10 cellular contexts compared by ENCODE assay signal in genomic region chr2:152046940-152047339, GRCh38. TPM values are rescaled to one million over a fixed set of nuclear protein-coding genes. Genes with fewer than 3 reads are reported as not detected.
A peak's percentile ranks its signal among the peaks of the same experiment; 100 is the strongest.
DNase-seq lines count a peak whose midpoint lies in the region; ATAC-seq and TF ChIP-seq lines count a peak whose summit lies in the region.
"Had no signal": no experiment of that assay in that cellular context is flagged by ENCODE, and none has a peak within 500 bp of the region (broad histone marks: within the 10 kb centered on the region; RNA-seq: fewer than 3 reads in every experiment).

No MANE protein-coding gene starts in this region.

- POLR2A ChIA-PET in PC-9 (lab: Charles Lee; ENCODE audit: unreplicated experiment), result interaction anchor here (0.6 kb wide), 1 partner anchor 80 kb away, joined by 4 read pairs; no protein-coding TSS in a partner anchor

- H3K9me3 ChIP-seq in PC-9 (ENCODE audit: insufficient read depth, low read depth), result no peaks in the 10 kb centered on the region
- H3K9me3 ChIP-seq: ascending aorta, SJSA1 had no signal

- no peak overlapping the region for H3K27ac ChIP-seq in PC-9
- H3K27ac ChIP-seq: ascending aorta, SJSA1 had no signal

- no peaks in the 10 kb centered on the region for H3K27me3 ChIP-seq in PC-9 (ENCODE audit: insufficient read depth, low read depth)
- H3K27me3 ChIP-seq: ascending aorta had no signal

- H3K9me2 ChIP-seq in PC-9 (ENCODE audit: insufficient read depth), result no peaks in the 10 kb centered on the region

- H3K79me2 ChIP-seq in PC-9 (ENCODE audit: low read depth), result no peaks in the 10 kb centered on the region

- no peaks in the 10 kb centered on the region for H3F3A ChIP-seq in PC-9 (ENCODE audit: insufficient read depth, low read depth)

- H3K36me3 ChIP-seq in PC-9 (ENCODE audit: low read depth), result no peaks in the 10 kb centered on the region
- H3K36me3 ChIP-seq: ascending aorta, SJSA1 had no signal

- CTCF ChIA-PET in PC-9 (lab: Charles Lee), result no interaction called here

- DNase-seq in inferior parietal cortex (ENCODE audit: extremely low spot score) (peak; percentile 1), iPS-NIHi11 (ENCODE audit: low spot score) (no peak), SKM-1 treated with dmso at 0.1 percent for 144 hours (lab: John Stamatoyannopoulos, UW; ENCODE audit: unreplicated experiment) (no peak), glomerular visceral epithelial cell (ENCODE audit: extremely low spot score) (no peak), PC-9 (no peak)

- H4K20me1 ChIP-seq in PC-9 (ENCODE audit: insufficient read depth), result no peaks in the 10 kb centered on the region

- no peak for TF ChIP-seq CTCF in PC-9 (conservative IDR thresholded peaks at IDR 0.05)

- no peak overlapping the region for H3K4me3 ChIP-seq in PC-9
- H3K4me3 ChIP-seq: ascending aorta, SJSA1 had no signal

- H3K4me2 ChIP-seq in PC-9, result no peak overlapping the region

- intact Hi-C loops in PC-9 (cut with micrococcal nuclease; ENCODE audit: unreplicated experiment), result no loop called here

- H2AFZ ChIP-seq in PC-9, result no peak overlapping the region

- ATAC-seq in GM18868 (IDR thresholded peaks at IDR 0.05; ENCODE audit: unreplicated experiment), result peak; percentile 61
- peak; percentile 65 for ATAC-seq in GM21717 (IDR thresholded peaks at IDR 0.05; ENCODE audit: unreplicated experiment)
- ATAC-seq in HG03280 (IDR thresholded peaks at IDR 0.05; ENCODE audit: unreplicated experiment), result peak; percentile 56

- H3K4me1 ChIP-seq in PC-9 (replicated peaks; ENCODE audit: insufficient read depth), result no peaks in the 10 kb centered on the region
- H3K4me1 ChIP-seq: ascending aorta, SJSA1 had no signal

- no TSS peak for BruUV-seq in PC-9 (replicated peaks; lab: Mats Ljungman, UMichigan)

RNA-seq across cellular contexts. Expression of gene CACNB4, which starts 51.9 kb away (rescaled TPM):
- 0.73 and 0.98 TPM in 2 replicates for total RNA-seq in PC-9 (2021)
- total RNA-seq: SJSA1 had no signal
